Comparison of ENCODE assay signal across 9 cellular contexts in the genomic region with DNA sequence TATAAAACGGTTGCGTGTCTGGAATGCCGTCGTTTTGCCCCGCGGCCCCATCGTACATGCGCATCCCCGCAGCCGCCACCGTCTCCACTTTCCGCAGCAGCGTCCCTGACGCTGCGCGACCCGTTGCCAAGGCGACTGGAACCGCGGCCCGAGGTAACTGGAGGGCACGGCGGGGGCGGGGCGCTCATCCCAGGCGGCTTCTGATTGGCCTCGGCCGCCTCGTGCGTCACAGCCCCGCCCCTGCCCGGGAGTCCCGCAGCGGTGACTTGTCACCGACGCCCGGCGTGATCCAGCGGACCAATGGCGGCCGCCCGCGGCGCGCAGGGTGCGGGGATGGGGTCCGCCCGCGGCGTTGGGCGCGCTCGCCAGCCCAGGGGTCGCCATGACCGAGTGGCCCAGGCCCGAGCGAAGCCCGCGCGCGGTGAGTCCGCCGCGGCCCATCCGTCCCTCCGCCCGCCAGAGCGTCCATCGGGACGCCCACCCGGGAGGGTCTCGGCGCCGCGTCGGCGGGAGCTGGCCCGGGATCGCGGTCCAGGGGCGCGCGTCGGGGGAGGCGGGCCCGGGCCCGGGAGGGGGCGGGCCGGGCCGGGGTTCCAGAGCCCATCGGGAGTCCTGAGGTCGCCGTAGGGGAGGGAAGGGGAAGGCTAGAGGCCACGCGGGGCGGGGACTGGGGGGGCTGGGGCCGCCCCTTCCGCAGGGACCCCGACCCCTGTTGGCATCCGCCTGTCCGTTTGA. TPM values are rescaled to one million over a fixed set of nuclear protein-coding genes. Genes with fewer than 3 reads are reported as not detected.
DNase-seq lines count a peak whose midpoint lies in the region; ATAC-seq and TF ChIP-seq lines count a peak whose summit lies in the region.
"Had no signal": no experiment of that assay in that cellular context is flagged by ENCODE, and none has a peak within 500 bp of the region (broad histone marks: within the 10 kb centered on the region; RNA-seq: fewer than 3 reads in every experiment).

A gene with protein sequence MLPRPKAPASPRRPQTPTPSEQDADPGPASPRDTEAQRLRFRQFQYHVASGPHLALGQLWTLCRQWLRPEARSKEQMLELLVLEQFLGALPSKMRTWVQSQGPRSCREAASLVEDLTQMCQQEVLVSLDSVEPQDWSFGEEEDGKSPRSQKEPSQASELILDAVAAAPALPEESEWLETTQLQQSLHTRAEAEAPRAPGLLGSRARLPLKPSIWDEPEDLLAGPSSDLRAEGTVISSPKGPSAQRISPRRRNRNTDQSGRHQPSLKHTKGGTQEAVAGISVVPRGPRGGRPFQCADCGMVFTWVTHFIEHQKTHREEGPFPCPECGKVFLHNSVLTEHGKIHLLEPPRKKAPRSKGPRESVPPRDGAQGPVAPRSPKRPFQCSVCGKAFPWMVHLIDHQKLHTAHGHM (plus strand): TSS at position 285 of the 735 bp plus-strand sequence. CDS start 3,812 bp downstream, outside the sequence.

- H3K27me3 ChIP-seq in cardiac muscle cell = no peaks in the 10 kb centered on the region
- H3K27me3 ChIP-seq in osteoblast (ENCODE audit: insufficient read depth, low read length) = no peaks in the 10 kb centered on the region

- peak within 1 kb of the TSS; percentile 61 for H3K4me2 ChIP-seq in osteoblast (ENCODE audit: insufficient read depth, low read length)
- H3K4me2 ChIP-seq: A549 had no signal

- H3K36me3 Mint-ChIP-seq in activated T-helper 1 cell treated with anti-CD3 and anti-CD28 coated beads, Interleukin-12 subunit alpha, Interleukin-12 subunit beta, Interleukin-2, Interleukin-4 antibody, amounts not matched to agents 30 ng/mL and 10 ng/mL and 1 ng/mL, durations not matched to agents 14 hours and 24 hours and 36 hours (ENCODE audit: low read depth) = peaks cover 1% of the 10 kb centered on the region

- H3K9me3 Mint-ChIP-seq in activated T-helper 1 cell treated with anti-CD3 and anti-CD28 coated beads, Interleukin-12 subunit alpha, Interleukin-12 subunit beta, Interleukin-2, Interleukin-4 antibody, amounts not matched to agents 30 ng/mL and 10 ng/mL and 1 ng/mL, durations not matched to agents 14 hours and 24 hours and 36 hours = peaks cover 47% of the 10 kb centered on the region

- DNase-seq in NCI-H510A treated with DMSO at 0.1 percent for 48 hours (lab: John Stamatoyannopoulos, UW) (peak; percentile 0), NCI-H510A (lab: John Stamatoyannopoulos, UW) (no peak), cardiac muscle cell (ENCODE audit: low read depth in 1 of 2, low spot score in 1 of 2) (peak; percentile 91 to 92), osteoblast (ENCODE audit: insufficient read length, low spot score, missing footprints) (peak; percentile 99), MV-4-11 (lab: John Stamatoyannopoulos, UW) (no peak), GM10248 (ENCODE audit: extremely low spot score) (no peak)
- no peak for DNase-seq in activated T-helper 1 cell treated with anti-CD3 and anti-CD28 coated beads, Interleukin-12 subunit alpha, Interleukin-12 subunit beta, Interleukin-2, Interleukin-4 antibody, amounts not matched to agents 30 ng/mL and 10 ng/mL and 1 ng/mL, durations not matched to agents 14 hours and 24 hours and 36 hours (ENCODE audit: low spot score)

- no peaks in the 10 kb centered on the region for H3K36me3 ChIP-seq in cardiac muscle cell
- H3K36me3 ChIP-seq in osteoblast (ENCODE audit: insufficient read depth, low read length) = no peaks in the 10 kb centered on the region

- no peaks in the 10 kb centered on the region for H3K79me2 ChIP-seq in osteoblast (ENCODE audit: insufficient read depth, low read length)

- TF ChIP-seq CTCF in cardiac muscle cell (IDR thresholded peaks at IDR 0.05; ENCODE audit: low read depth, low read length) = no peak
- no peak for TF ChIP-seq CTCF in osteoblast (IDR thresholded peaks at IDR 0.05; ENCODE audit: extremely low read depth, low read depth, low read length)
- TF ChIP-seq CTCF in GM10248 (IDR thresholded peaks at IDR 0.05; ENCODE audit: control extremely low read depth, extremely low read depth, low read depth, missing control alignments) = no peak

- H3K4me3 ChIP-seq in cardiac muscle cell = peak within 1 kb of the TSS; percentile 56
- peak within 1 kb of the TSS; percentile 60 for H3K4me3 ChIP-seq in osteoblast (ENCODE audit: insufficient read depth, low read length)
- H3K4me3 ChIP-seq: A549 had no signal

- H3K27ac ChIP-seq in cardiac muscle cell (peak within 1 kb of the TSS; percentile 89), osteoblast (ENCODE audit: low read depth, low read length) (no peak within 1 kb of the TSS)
- H3K27ac ChIP-seq: A549 had no signal

- no peaks in the 10 kb centered on the region for H3K9me3 ChIP-seq in cardiac muscle cell (ENCODE audit: low read depth)
- H3K9me3 ChIP-seq in osteoblast (ENCODE audit: low read depth, low read length) = no peaks in the 10 kb centered on the region

- H2AFZ ChIP-seq in osteoblast (ENCODE audit: low read length) = peak within 1 kb of the TSS; percentile 51

- H3K4me1 Mint-ChIP-seq in activated T-helper 1 cell treated with anti-CD3 and anti-CD28 coated beads, Interleukin-12 subunit alpha, Interleukin-12 subunit beta, Interleukin-2, Interleukin-4 antibody, amounts not matched to agents 30 ng/mL and 10 ng/mL and 1 ng/mL, durations not matched to agents 14 hours and 24 hours and 36 hours (ENCODE audit: low read depth) = no peaks in the 10 kb centered on the region

- no peaks in the 10 kb centered on the region for H4K20me1 ChIP-seq in osteoblast (ENCODE audit: insufficient read depth, low read length)

- intact Hi-C loops in activated T-helper 1 cell treated with anti-CD3 and anti-CD28 coated beads, Interleukin-12 subunit alpha, Interleukin-12 subunit beta, Interleukin-2, Interleukin-4 antibody, amounts not matched to agents 30 ng/mL and 10 ng/mL and 1 ng/mL, durations not matched to agents 14 hours and 24 hours and 36 hours (cut with micrococcal nuclease) = no loop called here

- H3K4me3 Mint-ChIP-seq in activated T-helper 1 cell treated with anti-CD3 and anti-CD28 coated beads, Interleukin-12 subunit alpha, Interleukin-12 subunit beta, Interleukin-2, Interleukin-4 antibody, amounts not matched to agents 30 ng/mL and 10 ng/mL and 1 ng/mL, durations not matched to agents 14 hours and 24 hours and 36 hours = peak within 1 kb of the TSS; percentile 10

- POLR2A ChIA-PET in GM10248 (lab: Yijun Ruan, JAX) = no interaction called here

- CTCF ChIA-PET in GM10248 (lab: Yijun Ruan, JAX) = no interaction called here

- H3K4me1 ChIP-seq in cardiac muscle cell (ENCODE audit: low read depth) (no peaks in the 10 kb centered on the region), osteoblast (ENCODE audit: insufficient read depth, low read length) (no peaks in the 10 kb centered on the region)
- H3K4me1 ChIP-seq: A549 had no signal

- no peak for ATAC-seq in GM18907 (IDR thresholded peaks at IDR 0.05; ENCODE audit: unreplicated experiment)
- ATAC-seq: A549 had no signal

- no peaks in the 10 kb centered on the region for H3K27me3 Mint-ChIP-seq in activated T-helper 1 cell treated with anti-CD3 and anti-CD28 coated beads, Interleukin-12 subunit alpha, Interleukin-12 subunit beta, Interleukin-2, Interleukin-4 antibody, amounts not matched to agents 30 ng/mL and 10 ng/mL and 1 ng/mL, durations not matched to agents 14 hours and 24 hours and 36 hours (ENCODE audit: insufficient read depth)

- H3K27ac Mint-ChIP-seq in activated T-helper 1 cell treated with anti-CD3 and anti-CD28 coated beads, Interleukin-12 subunit alpha, Interleukin-12 subunit beta, Interleukin-2, Interleukin-4 antibody, amounts not matched to agents 30 ng/mL and 10 ng/mL and 1 ng/mL, durations not matched to agents 14 hours and 24 hours and 36 hours = no peak within 1 kb of the TSS

RNA-seq across cellular contexts. Expression of the gene that starts here (rescaled TPM):
- not detected in 2 replicates for total RNA-seq in activated T-helper 1 cell treated with anti-CD3 and anti-CD28 coated beads, Interleukin-12 subunit alpha, Interleukin-12 subunit beta, Interleukin-2, Interleukin-4 antibody, amounts not matched to agents 30 ng/mL and 10 ng/mL and 1 ng/mL, durations not matched to agents 14 hours and 24 hours and 36 hours
- total RNA-seq in cardiac muscle cell = 31.9 and 38.4 TPM in 2 replicates
- 22.0 and 24.6 TPM in 2 replicates for polyA plus RNA-seq in cardiac muscle cell
- total RNA-seq in osteoblast = 0.36 TPM in 1 of 2 replicates, not detected in the other
- polyA plus RNA-seq: A549 had no signal

Comparison
In these comparisons a context has a peak if more than half of its experiments do, and no peak if none do; other contexts are left out.
1. RNA of the gene that starts here (total RNA-seq): 31.9 to 38.4 TPM in cardiac muscle cell; 0.36 TPM in osteoblast and not detected in activated T-helper 1 cell treated with anti-CD3 and anti-CD28 coated beads, Interleukin-12 subunit alpha, Interleukin-12 subunit beta, Interleukin-2, Interleukin-4 antibody, amounts not matched to agents 30 ng/mL and 10 ng/mL and 1 ng/mL, durations not matched to agents 14 hours and 24 hours and 36 hours; every median in the first group is over 10 times any median in the second.
2. DNase-seq: peak in NCI-H510A treated with DMSO at 0.1 percent for 48 hours (single experiment) and cardiac muscle cell (2 of 2); none in NCI-H510A (single experiment), activated T-helper 1 cell treated with anti-CD3 and anti-CD28 coated beads, Interleukin-12 subunit alpha, Interleukin-12 subunit beta, Interleukin-2, Interleukin-4 antibody, amounts not matched to agents 30 ng/mL and 10 ng/mL and 1 ng/mL, durations not matched to agents 14 hours and 24 hours and 36 hours (single experiment), MV-4-11 (single experiment) and GM10248 (single experiment).
3. Peak in DNase-seq, H3K4me3 ChIP-seq and H3K4me2 ChIP-seq in osteoblast; RNA of the gene not detected or under 1 TPM.